31 cellular contexts compared by ENCODE assay signal in the genomic region with DNA sequence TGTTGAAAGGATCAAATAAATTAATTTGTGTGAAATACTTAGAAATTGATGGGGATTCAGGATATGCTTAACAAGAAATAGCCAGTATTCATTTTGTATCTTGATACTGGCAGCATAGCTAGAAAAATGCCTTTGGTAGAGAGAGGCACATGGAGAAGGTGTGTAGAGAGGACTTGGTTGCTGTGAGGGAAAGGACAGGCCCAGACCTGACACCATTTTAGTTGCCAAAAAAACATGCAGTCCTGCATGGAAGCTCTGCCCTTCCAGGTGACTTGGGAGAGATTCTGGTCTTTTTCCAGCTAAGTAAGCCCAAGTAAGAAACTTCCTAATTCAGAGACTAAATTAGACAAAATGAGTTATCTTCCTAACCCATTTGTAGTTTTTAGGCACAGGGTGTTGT.
DNase-seq lines count a peak whose midpoint lies in the region; ATAC-seq, FAIRE-seq and TF ChIP-seq lines count a peak whose summit lies in the region.
"Had no signal": no experiment of that assay in that cellular context is flagged by ENCODE, and none has a peak within 500 bp of the region (broad histone marks: within the 10 kb centered on the region; RNA-seq: fewer than 3 reads in every experiment).

No MANE protein-coding gene starts in this region.

- dilution Hi-C loops in keratinocyte (cut with MboI; ENCODE audit: extremely low pct_ligation_motif_present, low sequenced_read_pairs): no loop called here

- H3K4me3 ChIP-seq in GM23338 (no peak overlapping the region), astrocyte (ENCODE audit: insufficient read depth, low read depth, low read length) (no peak overlapping the region), keratinocyte (ENCODE audit: control insufficient read depth in 2 of 3, extremely low read depth in 1 of 3, insufficient read depth in 2 of 3, low read depth in 1 of 3, low read length in 3 of 3) (no peak overlapping the region), tibial artery (no peak overlapping the region)
- H3K4me3 ChIP-seq: dorsolateral prefrontal cortex, heart right ventricle, lung had no signal

- H3K36me3 ChIP-seq in GM23338 (ENCODE audit: insufficient read depth) (no peaks in the 10 kb centered on the region), astrocyte (ENCODE audit: insufficient read depth, low read length) (no peaks in the 10 kb centered on the region), keratinocyte (ENCODE audit: control insufficient read depth in 2 of 2, extremely low read depth in 1 of 2, insufficient read depth in 2 of 2, low read length in 2 of 2) (no peaks in the 10 kb centered on the region), tibial artery (no peaks in the 10 kb centered on the region)
- H3K36me3 ChIP-seq: heart right ventricle had no signal

- no peaks in the 10 kb centered on the region for H3K9me2 ChIP-seq in GM23338 (ENCODE audit: insufficient read depth)

- H3K27me3 Mint-ChIP-seq in GM23338 (ENCODE audit: insufficient read depth, low read depth, poor library complexity): no peaks in the 10 kb centered on the region
- H3K27me3 Mint-ChIP-seq in astrocyte (ENCODE audit: low read depth, unreplicated experiment): no peaks in the 10 kb centered on the region
- H3K27me3 Mint-ChIP-seq in type B pancreatic cell: peaks cover 8% of the 10 kb centered on the region

- H3K27ac Mint-ChIP-seq in GM23338: no peak overlapping the region
- H3K27ac Mint-ChIP-seq in astrocyte (ENCODE audit: unreplicated experiment): peak overlapping the region; percentile 13
- H3K27ac Mint-ChIP-seq in type B pancreatic cell: no peak overlapping the region
- H3K27ac Mint-ChIP-seq: activated CD8-positive, alpha-beta memory T cell treated with anti-CD3 and anti-CD28 coated beads, Interleukin-2, amount 10 ng/mL, durations not matched to agents 7 days and 5 days; nephron; T-helper 17 cell had no signal

- peak overlapping the region; percentile 73; the same call in 1 of the 2 replicates for H2AFZ ChIP-seq in GM23338
- H2AFZ ChIP-seq in astrocyte (ENCODE audit: low read depth, low read length): no peak overlapping the region
- H2AFZ ChIP-seq in keratinocyte (ENCODE audit: control insufficient read depth, low read length): peak overlapping the region; percentile 70

- H4K20me1 ChIP-seq in GM23338 (replicated peaks; ENCODE audit: insufficient read depth) (no peaks in the 10 kb centered on the region), astrocyte (ENCODE audit: insufficient read depth, low read length) (no peaks in the 10 kb centered on the region), keratinocyte (ENCODE audit: control insufficient read depth, extremely low read depth, insufficient read depth, low read length) (no peaks in the 10 kb centered on the region)

- H3K4me3 Mint-ChIP-seq in GM23338 (no peak overlapping the region), astrocyte (ENCODE audit: unreplicated experiment) (no peak overlapping the region), type B pancreatic cell (no peak overlapping the region)
- H3K4me3 Mint-ChIP-seq: activated CD8-positive, alpha-beta memory T cell treated with anti-CD3 and anti-CD28 coated beads, Interleukin-2, amount 10 ng/mL, durations not matched to agents 7 days and 5 days; activated T-cell treated with anti-CD3 and anti-CD28 coated beads, Interleukin-2, amount 50 U/mL, for 4 hours; nephron; T-helper 17 cell had no signal

- H3K36me3 Mint-ChIP-seq in GM23338 (ENCODE audit: low read depth) (no peaks in the 10 kb centered on the region), astrocyte (ENCODE audit: low read depth, unreplicated experiment) (no peaks in the 10 kb centered on the region), type B pancreatic cell (no peaks in the 10 kb centered on the region)
- H3K36me3 Mint-ChIP-seq: activated CD8-positive, alpha-beta memory T cell treated with anti-CD3 and anti-CD28 coated beads, Interleukin-2, amount 10 ng/mL, durations not matched to agents 7 days and 5 days had no signal

- H3K4me1 Mint-ChIP-seq in GM23338 (peaks cover 15% of the 10 kb centered on the region), astrocyte (ENCODE audit: low read depth, unreplicated experiment) (peaks cover 35% of the 10 kb centered on the region), type B pancreatic cell (ENCODE audit: unreplicated experiment) (peaks cover 16% of the 10 kb centered on the region)
- H3K4me1 Mint-ChIP-seq: T-helper 17 cell had no signal

- DNase-seq in GM23338 (ENCODE audit: low spot score) (no peak), astrocyte (ENCODE audit: low read depth) (no peak), keratinocyte (ENCODE audit: low read depth, low spot score) (no peak), tibial artery (no peak), KBM-7 (no peak), type B pancreatic cell (ENCODE audit: extremely low spot score, unreplicated experiment) (no peak)
- DNase-seq: activated CD4-positive, alpha-beta T cell treated with anti-CD3 and anti-CD28 coated beads, Interleukin-2, amount 50 U/mL, for 4 hours; activated CD8-positive, alpha-beta memory T cell treated with anti-CD3 and anti-CD28 coated beads, Interleukin-2, amount 10 ng/mL, durations not matched to agents 7 days and 5 days; activated T-cell treated with anti-CD3 and anti-CD28 coated beads, Interleukin-2, amount 50 U/mL, for 4 hours; cerebellar nuclear complex; DMS79 treated with DMSO at 0.1 percent for 48 hours; dorsolateral prefrontal cortex; GDM1; H7; Kasumi-1; kidney glomerular epithelial cell; NCI-H1436 treated with DMSO at 0.1 percent for 48 hours; NCI-H345; NCI-H69; SHP77; stimulated activated naive CD4-positive, alpha-beta T cell; T-helper 17 cell had no signal

- H3K9me1 ChIP-seq in keratinocyte (ENCODE audit: control insufficient read depth, extremely low read depth, insufficient read depth, low read length): no peaks in the 10 kb centered on the region

- no peaks in the 10 kb centered on the region for H3F3A ChIP-seq in GM23338 (replicated peaks; ENCODE audit: low read depth)

- in situ Hi-C loops in KBM-7 (cut with MboI; ENCODE audit: low pct_unique_long_range_greater_than_20kb, low sequenced_read_pairs): no loop called here

- H3K27me3 ChIP-seq in GM23338 (ENCODE audit: insufficient read depth): no peaks in the 10 kb centered on the region
- H3K27me3 ChIP-seq in astrocyte (ENCODE audit: insufficient read depth, low read length): no peaks in the 10 kb centered on the region
- H3K27me3 ChIP-seq in keratinocyte (ENCODE audit: control insufficient read depth, extremely low read depth, insufficient read depth, low read length): no peaks in the 10 kb centered on the region
- H3K27me3 ChIP-seq in tibial artery: no peaks in the 10 kb centered on the region
- H3K27me3 ChIP-seq: heart right ventricle had no signal

- no peaks in the 10 kb centered on the region for H3K9me3 ChIP-seq in astrocyte (ENCODE audit: insufficient read depth, low read depth, low read length)
- H3K9me3 ChIP-seq in keratinocyte (ENCODE audit: control insufficient read depth, low read depth, low read length): no peaks in the 10 kb centered on the region
- no peaks in the 10 kb centered on the region for H3K9me3 ChIP-seq in tibial artery
- H3K9me3 ChIP-seq: heart right ventricle had no signal

- no peak overlapping the region for H3K27ac ChIP-seq in GM23338 (ENCODE audit: low read depth)
- H3K27ac ChIP-seq in astrocyte (ENCODE audit: low read depth, low read length): no peak overlapping the region
- H3K27ac ChIP-seq in keratinocyte (ENCODE audit: control insufficient read depth, insufficient read depth, low read length): no peak overlapping the region
- H3K27ac ChIP-seq in tibial artery: peak overlapping the region; percentile 66 to 85
- H3K27ac ChIP-seq: dorsolateral prefrontal cortex, HL-60 had no signal

- no peak overlapping the region for H3K9ac ChIP-seq in astrocyte (ENCODE audit: low read length)
- no peak overlapping the region for H3K9ac ChIP-seq in keratinocyte (ENCODE audit: control insufficient read depth, extremely low read depth, insufficient read depth, low read length)

- no peaks in the 10 kb centered on the region for H3K9me3 Mint-ChIP-seq in GM23338
- H3K9me3 Mint-ChIP-seq in astrocyte (ENCODE audit: unreplicated experiment): peaks cover 2% of the 10 kb centered on the region
- H3K9me3 Mint-ChIP-seq in type B pancreatic cell: peaks cover 5% of the 10 kb centered on the region
- H3K9me3 Mint-ChIP-seq: activated T-cell treated with anti-CD3 and anti-CD28 coated beads, Interleukin-2, amount 50 U/mL, for 4 hours; nephron had no signal

- TF ChIP-seq CTCF in GM23338 (conservative IDR thresholded peaks at IDR 0.05; ENCODE audit: low read depth in 2 of 2) (no peak), astrocyte (IDR thresholded peaks at IDR 0.05; ENCODE audit: insufficient read depth, low read depth, low read length) (no peak), keratinocyte (optimal IDR thresholded peaks at IDR 0.05 in 1 of 3, IDR thresholded peaks at IDR 0.05 in 1 of 3, conservative IDR thresholded peaks at IDR 0.05 in 1 of 3; ENCODE audit: extremely low read depth in 1 of 3, insufficient read depth in 2 of 3, low read length in 3 of 3) (no peak), tibial artery (IDR thresholded peaks at IDR 0.05) (no peak), type B pancreatic cell (conservative IDR thresholded peaks at IDR 0.05) (no peak)

- ATAC-seq in GM23338: no peak
- ATAC-seq in HG02938 (IDR thresholded peaks at IDR 0.05; ENCODE audit: unreplicated experiment): no peak
- ATAC-seq: activated CD4-positive, CD25-positive, alpha-beta regulatory T cell treated with anti-CD3 and anti-CD28 coated beads, Interleukin-2, amount 50 U/mL, for 24 hours; activated CD8-positive, alpha-beta memory T cell treated with anti-CD3 and anti-CD28 coated beads, Interleukin-2, amount 10 ng/mL, durations not matched to agents 7 days and 5 days; activated T-cell treated with anti-CD3 and anti-CD28 coated beads, Interleukin-2, amount 50 U/mL, for 4 hours; HepG2; T-helper 17 cell had no signal

- FAIRE-seq in astrocyte (lab: Jason Lieb, UNC) (no peak), keratinocyte (lab: Jason Lieb, UNC) (peak; percentile 88)
- FAIRE-seq: endometrium, frontal cortex, HepG2 had no signal

- intact Hi-C loops in tibial artery (cut with DNase I; ENCODE audit: low total_unique reads): no loop called here

- H3K4me2 ChIP-seq in GM23338: no peak overlapping the region
- no peak overlapping the region for H3K4me2 ChIP-seq in astrocyte (ENCODE audit: low read length)
- H3K4me2 ChIP-seq in keratinocyte (ENCODE audit: control insufficient read depth, extremely low read depth, insufficient read depth, low read depth, low read length): peak overlapping the region; percentile 13

- H3K79me2 ChIP-seq in GM23338 (replicated peaks; ENCODE audit: insufficient read depth) (no peaks in the 10 kb centered on the region), astrocyte (ENCODE audit: insufficient read depth, low read length) (no peaks in the 10 kb centered on the region), keratinocyte (ENCODE audit: control insufficient read depth, insufficient read depth, low read length) (no peaks in the 10 kb centered on the region)

- no peaks in the 10 kb centered on the region; the same call in 1 of the 2 replicates for H3K4me1 ChIP-seq in GM23338 (ENCODE audit: insufficient read depth)
- peaks cover 28% of the 10 kb centered on the region for H3K4me1 ChIP-seq in astrocyte (ENCODE audit: insufficient read depth, low read length)
- peaks cover 45% of the 10 kb centered on the region for H3K4me1 ChIP-seq in keratinocyte (ENCODE audit: control insufficient read depth, extremely low read depth, insufficient read depth, low read length)
- H3K4me1 ChIP-seq in tibial artery: peaks cover 0 to 55% (median 21%) of the 10 kb centered on the region in 4 donors

Comparison
In these comparisons a context has a peak if more than half of its experiments do, and no peak if none do; other contexts are left out.
1. H3K27ac ChIP-seq: peak in tibial artery (2 of 2); none in GM23338 (single experiment), astrocyte (single experiment) and keratinocyte (single experiment).